Comparison of ENCODE assay signal across 14 cellular contexts in the genomic region with DNA sequence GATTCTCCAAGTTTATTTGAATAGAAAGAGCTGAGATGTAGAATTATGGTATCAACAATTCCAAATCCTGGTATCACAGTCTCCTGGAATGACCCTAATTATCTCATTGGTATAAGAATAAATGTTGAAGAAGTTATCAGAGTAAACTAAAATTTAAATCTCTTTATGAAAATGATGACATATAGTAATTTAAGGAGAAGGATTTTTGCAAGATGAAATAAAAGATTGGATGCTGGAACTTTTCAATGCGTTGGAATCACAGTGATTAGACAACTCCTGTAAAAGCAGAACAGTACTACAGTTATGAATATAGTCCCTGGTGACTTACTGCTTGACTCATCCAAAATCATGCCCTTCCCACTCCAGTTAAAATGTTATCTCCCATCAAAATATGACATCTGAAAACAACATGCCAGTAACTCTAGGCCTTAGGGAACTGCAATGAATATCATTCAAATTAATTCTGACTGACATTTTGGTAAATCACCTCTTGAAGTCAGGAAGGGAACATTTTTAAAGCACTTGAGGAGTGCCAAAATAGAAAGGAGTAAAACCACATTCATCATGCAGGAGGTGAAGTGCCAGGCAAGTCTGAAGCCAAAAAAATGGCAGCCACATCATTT.
"Had no signal": no experiment of that assay in that cellular context is flagged by ENCODE, and none has a peak within 500 bp of the region (broad histone marks: within the 10 kb centered on the region; RNA-seq: fewer than 3 reads in every experiment).

No MANE protein-coding gene starts in this region.

- DNase-seq: activated CD4-positive, alpha-beta T cell treated with anti-CD3 and anti-CD28 coated beads, Interleukin-2, amount 50 U/mL, for 48 hours; activated naive CD4-positive, alpha-beta T cell treated with Interleukin-2 at 50 U/mL for 16 hours; dorsolateral prefrontal cortex; endodermal cell; gastrocnemius medialis; heart right ventricle; nephron progenitor cell; sigmoid colon; stimulated activated CD4-positive, alpha-beta T cell treated with anti-CD3 and anti-CD28 coated beads, Interleukin-1b, Interleukin-23, amount 100 ng/mL, for 48 hours; stimulated activated naive CD8-positive, alpha-beta T cell treated with anti-CD3 and anti-CD28 coated beads, Interleukin-15, amount 100 ng/mL, for 72 hours; upper lobe of left lung; WERI-Rb-1 had no signal

- H3K27ac ChIP-seq: dorsolateral prefrontal cortex, gastrocnemius medialis, heart right ventricle, prostate gland, sigmoid colon, upper lobe of left lung, WERI-Rb-1 had no signal

- ATAC-seq: activated T-helper 17 cell treated with anti-CD3 and anti-CD28 coated beads, Interleukin-2, amount 50 U/mL, for 72 hours; gastrocnemius medialis; heart right ventricle; stimulated activated naive CD8-positive, alpha-beta T cell treated with anti-CD3 and anti-CD28 coated beads, Interleukin-15, amount 100 ng/mL, for 72 hours had no signal
